Comparison of ENCODE assay signal across 21 cellular contexts in the genomic region with DNA sequence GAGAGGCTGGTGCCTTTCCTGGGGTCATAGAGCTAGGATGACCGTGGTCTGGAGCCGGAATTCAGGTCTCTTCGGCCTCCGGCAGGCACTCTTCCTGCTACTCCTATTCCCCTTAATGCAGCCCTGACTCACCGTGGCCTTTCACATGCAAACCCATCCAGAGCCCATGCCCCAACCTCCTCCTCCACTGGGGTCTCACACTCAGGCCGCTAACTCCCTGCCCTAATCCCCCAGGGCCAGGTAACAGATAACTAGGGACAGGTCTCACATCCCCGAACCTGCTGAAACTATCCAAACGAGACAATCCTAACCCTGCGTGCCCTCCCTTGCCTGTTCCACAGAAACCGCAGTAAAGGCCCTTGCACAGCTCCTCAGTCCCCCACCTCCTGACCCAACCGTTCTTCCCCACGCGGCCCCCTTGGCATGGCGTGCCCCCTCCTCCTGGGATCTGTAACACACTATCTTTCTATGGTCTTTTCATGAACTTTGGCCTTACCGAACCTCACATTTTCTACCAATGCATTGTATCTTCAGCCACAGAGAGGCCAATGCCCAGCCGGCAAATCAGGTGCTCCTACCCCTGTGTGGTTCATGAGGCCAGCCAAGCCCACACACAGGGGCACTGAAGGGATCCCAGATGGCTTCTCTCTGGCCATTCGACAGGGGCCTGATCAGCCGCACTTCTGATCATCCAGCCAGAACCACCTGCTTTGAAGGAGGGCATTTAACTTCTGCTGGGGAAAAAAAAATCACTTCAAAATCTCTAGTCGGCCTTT.
DNase-seq lines count a peak whose midpoint lies in the region; ATAC-seq and TF ChIP-seq lines count a peak whose summit lies in the region.
"Had no signal": no experiment of that assay in that cellular context is flagged by ENCODE, and none has a peak within 500 bp of the region (broad histone marks: within the 10 kb centered on the region; RNA-seq: fewer than 3 reads in every experiment).

No MANE protein-coding gene starts in this region.

- no peaks in the 10 kb centered on the region for H3K4me1 ChIP-seq in foreskin keratinocyte

- no peaks in the 10 kb centered on the region for H3K27me3 ChIP-seq in WERI-Rb-1 (ENCODE audit: insufficient read depth, low read depth, severe bottlenecking)
- no peaks in the 10 kb centered on the region for H3K27me3 ChIP-seq in CD4-positive, alpha-beta T cell (ENCODE audit: control insufficient read depth, insufficient read depth, low read length)
- peaks cover 5% of the 10 kb centered on the region for H3K27me3 ChIP-seq in foreskin keratinocyte

- H3K4me1 Mint-ChIP-seq in nephron progenitor cell: peaks cover 12% of the 10 kb centered on the region
- no peaks in the 10 kb centered on the region for H3K4me1 Mint-ChIP-seq in CD4-positive, alpha-beta T cell (ENCODE audit: low read depth)
- no peaks in the 10 kb centered on the region for H3K4me1 Mint-ChIP-seq in activated CD8-positive, alpha-beta T cell treated with anti-CD3 and anti-CD28 coated beads, Interleukin-2, amount 10 ng/mL, durations not matched to agents 7 days and 5 days (ENCODE audit: low read depth)
- H3K4me1 Mint-ChIP-seq: CD4-positive, CD25-positive, alpha-beta regulatory T cell had no signal

- TF ChIP-seq CTCF in WERI-Rb-1 (IDR thresholded peaks at IDR 0.05; ENCODE audit: low read depth, low read length): no peak
- TF ChIP-seq CTCF in nephron progenitor cell (IDR thresholded peaks at IDR 0.05): no peak
- no peak for TF ChIP-seq CTCF in CD4-positive, alpha-beta T cell (IDR thresholded peaks at IDR 0.05)
- TF ChIP-seq CTCF in foreskin keratinocyte (conservative IDR thresholded peaks at IDR 0.05): no peak

- intact Hi-C loops in CD4-positive, alpha-beta T cell (cut with DNase I, micrococcal nuclease): no loop called here

- H3K4me3 ChIP-seq in WERI-Rb-1 (ENCODE audit: low read depth, low read length): no peak overlapping the region

- DNase-seq in ELF-1 (ENCODE audit: low read depth, low spot score) (peak; percentile 57), WERI-Rb-1 (peak; percentile 65), iPS DF 19.7 (ENCODE audit: low read depth, low spot score) (peak; percentile 9), nephron progenitor cell (no peak), foreskin keratinocyte (no peak)
- DNase-seq in CD4-positive, alpha-beta T cell: no peak
- DNase-seq in activated CD8-positive, alpha-beta T cell treated with anti-CD3 and anti-CD28 coated beads, Interleukin-2, amount 10 ng/mL, durations not matched to agents 7 days and 5 days: no peak
- DNase-seq: CD4-positive, CD25-positive, alpha-beta regulatory T cell; GOT3; Karpas-422; NCI-H1092 treated with DMSO at 0.1 percent for 48 hours; NCI-H1436; NCI-H187; NCI-H2081 treated with DMSO at 0.1 percent for 48 hours; NCI-H2171; NCI-H226; NCI-H510A; NCI-H69; OCI-M1; SK-N-SH had no signal

- CTCF ChIA-PET in CD4-positive, alpha-beta T cell (lab: Charles Lee): no interaction called here
- CTCF ChIA-PET in activated CD8-positive, alpha-beta T cell treated with anti-CD3 and anti-CD28 coated beads, Interleukin-2, amount 10 ng/mL, durations not matched to agents 7 days and 5 days (lab: Charles Lee): no interaction called here

- no peaks in the 10 kb centered on the region for H3K36me3 ChIP-seq in WERI-Rb-1

- peak overlapping the region; percentile 44 for H3K27ac Mint-ChIP-seq in nephron progenitor cell
- H3K27ac Mint-ChIP-seq in CD4-positive, alpha-beta T cell: no peak overlapping the region
- no peak overlapping the region for H3K27ac Mint-ChIP-seq in activated CD8-positive, alpha-beta T cell treated with anti-CD3 and anti-CD28 coated beads, Interleukin-2, amount 10 ng/mL, durations not matched to agents 7 days and 5 days
- H3K27ac Mint-ChIP-seq: CD4-positive, CD25-positive, alpha-beta regulatory T cell had no signal

- no peak for ATAC-seq in CD4-positive, alpha-beta T cell (ENCODE audit: poor library complexity)
- ATAC-seq in foreskin keratinocyte (no peak), HG02870 (IDR thresholded peaks at IDR 0.05; ENCODE audit: unreplicated experiment) (no peak)
- ATAC-seq in activated CD8-positive, alpha-beta T cell treated with anti-CD3 and anti-CD28 coated beads, Interleukin-2, amount 10 ng/mL, durations not matched to agents 7 days and 5 days: no peak

- H3K4me3 Mint-ChIP-seq in nephron progenitor cell: no peak overlapping the region
- no peak overlapping the region for H3K4me3 Mint-ChIP-seq in CD4-positive, alpha-beta T cell
- no peak overlapping the region for H3K4me3 Mint-ChIP-seq in activated CD8-positive, alpha-beta T cell treated with anti-CD3 and anti-CD28 coated beads, Interleukin-2, amount 10 ng/mL, durations not matched to agents 7 days and 5 days
- H3K4me3 Mint-ChIP-seq: CD4-positive, CD25-positive, alpha-beta regulatory T cell had no signal

- peaks cover 8% of the 10 kb centered on the region for H3K9me3 ChIP-seq in WERI-Rb-1 (ENCODE audit: severe bottlenecking)
- H3K9me3 ChIP-seq in CD4-positive, alpha-beta T cell (ENCODE audit: control insufficient read depth, low read length): no peaks in the 10 kb centered on the region
- H3K9me3 ChIP-seq: SK-N-SH had no signal

- H3K9me3 Mint-ChIP-seq in nephron progenitor cell: no peaks in the 10 kb centered on the region
- no peaks in the 10 kb centered on the region for H3K9me3 Mint-ChIP-seq in CD4-positive, alpha-beta T cell
- no peaks in the 10 kb centered on the region for H3K9me3 Mint-ChIP-seq in activated CD8-positive, alpha-beta T cell treated with anti-CD3 and anti-CD28 coated beads, Interleukin-2, amount 10 ng/mL, durations not matched to agents 7 days and 5 days (ENCODE audit: insufficient read depth)
- H3K9me3 Mint-ChIP-seq: CD4-positive, CD25-positive, alpha-beta regulatory T cell had no signal

- H3K27ac ChIP-seq in WERI-Rb-1: no peak overlapping the region
- no peak overlapping the region for H3K27ac ChIP-seq in CD4-positive, alpha-beta T cell (ENCODE audit: low read depth, low read length)
- no peak overlapping the region for H3K27ac ChIP-seq in foreskin keratinocyte

- peaks cover 28% of the 10 kb centered on the region for H3K27me3 Mint-ChIP-seq in nephron progenitor cell (ENCODE audit: low read depth, poor library complexity)
- peaks cover 15% of the 10 kb centered on the region for H3K27me3 Mint-ChIP-seq in CD4-positive, alpha-beta T cell
- H3K27me3 Mint-ChIP-seq in activated CD8-positive, alpha-beta T cell treated with anti-CD3 and anti-CD28 coated beads, Interleukin-2, amount 10 ng/mL, durations not matched to agents 7 days and 5 days (ENCODE audit: low read depth): peaks cover 6% of the 10 kb centered on the region

- POLR2A ChIA-PET in CD4-positive, alpha-beta T cell (lab: Charles Lee): no interaction called here
- POLR2A ChIA-PET in activated CD8-positive, alpha-beta T cell treated with anti-CD3 and anti-CD28 coated beads, Interleukin-2, amount 10 ng/mL, durations not matched to agents 7 days and 5 days (lab: Charles Lee): no interaction called here

- no peaks in the 10 kb centered on the region for H3K36me3 Mint-ChIP-seq in nephron progenitor cell (ENCODE audit: low read depth)
- H3K36me3 Mint-ChIP-seq in CD4-positive, alpha-beta T cell (ENCODE audit: low read depth): no peaks in the 10 kb centered on the region
- no peaks in the 10 kb centered on the region for H3K36me3 Mint-ChIP-seq in activated CD8-positive, alpha-beta T cell treated with anti-CD3 and anti-CD28 coated beads, Interleukin-2, amount 10 ng/mL, durations not matched to agents 7 days and 5 days (ENCODE audit: low read depth)
- H3K36me3 Mint-ChIP-seq: CD4-positive, CD25-positive, alpha-beta regulatory T cell had no signal

Comparison
In these comparisons a context has a peak if more than half of its experiments do, and no peak if none do; other contexts are left out.
1. DNase-seq: peak in ELF-1 (single experiment), WERI-Rb-1 (single experiment) and iPS DF 19.7 (single experiment); none in nephron progenitor cell (single experiment), CD4-positive, alpha-beta T cell (0 of 10), foreskin keratinocyte (0 of 2) and activated CD8-positive, alpha-beta T cell treated with anti-CD3 and anti-CD28 coated beads, Interleukin-2, amount 10 ng/mL, durations not matched to agents 7 days and 5 days (single experiment).